ENCODE assay signal across 24 cellular contexts in the genomic region with DNA sequence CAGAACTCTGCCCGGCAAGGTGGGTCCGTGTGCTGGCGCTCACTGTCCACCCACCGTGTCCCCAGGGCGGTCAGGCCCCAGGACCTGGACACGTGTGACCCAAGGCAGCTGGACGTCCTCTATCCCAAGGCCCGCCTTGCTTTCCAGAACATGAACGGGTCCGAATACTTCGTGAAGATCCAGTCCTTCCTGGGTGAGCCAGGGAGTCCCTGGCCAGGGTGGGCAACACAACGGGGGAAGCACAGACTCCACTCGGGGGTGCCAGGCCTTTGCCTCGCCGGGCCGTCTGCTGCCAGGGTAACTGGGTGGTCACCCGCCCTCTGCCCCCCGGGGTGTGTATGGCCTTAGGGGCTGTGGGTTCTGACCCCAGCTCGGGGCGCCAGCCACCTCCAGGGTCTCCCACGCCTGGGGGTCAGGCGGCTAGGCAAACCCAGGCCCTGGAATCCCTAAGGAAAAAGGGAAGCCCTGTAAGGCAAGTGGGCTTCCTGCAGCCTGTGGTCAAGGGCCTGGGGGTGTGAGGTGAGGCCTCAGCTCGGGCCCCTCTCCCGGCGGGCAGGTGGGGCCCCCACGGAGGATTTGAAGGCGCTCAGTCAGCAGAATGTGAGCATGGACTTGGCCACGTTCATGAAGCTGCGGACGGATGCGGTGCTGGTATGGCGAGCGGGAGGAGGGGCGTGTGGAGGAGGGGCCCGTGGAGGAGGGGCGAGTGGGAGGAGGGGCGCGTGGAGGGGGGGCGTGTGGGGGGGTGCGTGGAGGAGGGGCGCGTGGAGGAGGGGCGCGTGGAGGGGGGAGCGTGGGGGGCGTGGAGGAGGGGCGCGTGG. TPM values are rescaled to one million over a fixed set of nuclear protein-coding genes. Genes with fewer than 3 reads are reported as not detected.
"Had no signal": no experiment of that assay in that cellular context is flagged by ENCODE, and none has a peak within 500 bp of the region (broad histone marks: within the 10 kb centered on the region; RNA-seq: fewer than 3 reads in every experiment).

No MANE protein-coding gene starts in this region.

- ATAC-seq: activated CD4-positive, alpha-beta T cell treated with anti-CD3 and anti-CD28 coated beads for 36 hours; activated naive CD4-positive, alpha-beta T cell treated with anti-CD3 and anti-CD28 coated beads, Interleukin-2, amount 50 U/mL, for 72 hours; effector memory CD8-positive, alpha-beta T cell; left colon; lower lobe of right lung; naive thymus-derived CD8-positive, alpha-beta T cell; pancreas; stimulated activated effector memory CD8-positive, alpha-beta T cell treated with anti-CD3 and anti-CD28 coated beads, Interleukin-12 subunit alpha, Interleukin-12 subunit beta, amount 100 ng/mL, for 72 hours; T-cell had no signal

- H3K9me3 ChIP-seq: esophagus squamous epithelium, lower lobe of right lung, pancreas, sigmoid colon, stomach, vagina had no signal

- H3K4me1 Mint-ChIP-seq: activated CD4-positive, alpha-beta T cell treated with anti-CD3 and anti-CD28 coated beads for 36 hours; naive thymus-derived CD8-positive, alpha-beta T cell; stimulated activated effector memory CD8-positive, alpha-beta T cell treated with anti-CD3 and anti-CD28 coated beads, Interleukin-12 subunit alpha, Interleukin-12 subunit beta, amount 100 ng/mL, for 72 hours; T-cell; WTC11 had no signal

- H3K27ac Mint-ChIP-seq: activated CD4-positive, alpha-beta T cell treated with anti-CD3 and anti-CD28 coated beads for 36 hours; activated naive CD4-positive, alpha-beta T cell treated with anti-CD3 and anti-CD28 coated beads, Interleukin-2, amount 50 U/mL, for 72 hours; effector memory CD8-positive, alpha-beta T cell; stimulated activated effector memory CD8-positive, alpha-beta T cell treated with anti-CD3 and anti-CD28 coated beads, Interleukin-12 subunit alpha, Interleukin-12 subunit beta, amount 100 ng/mL, for 72 hours; T-cell had no signal

- H3K27ac ChIP-seq: cardiac muscle cell, esophagus squamous epithelium, lower lobe of right lung, pancreas, sigmoid colon, stomach, vagina had no signal

- DNase-seq: activated CD4-positive, alpha-beta T cell treated with anti-CD3 and anti-CD28 coated beads for 36 hours; activated CD4-positive, alpha-beta T cell treated with anti-CD3 and anti-CD28 coated beads, Interleukin-2, amount 50 U/mL, for 48 hours; activated gamma-delta T cell; amniotic stem cell; effector memory CD8-positive, alpha-beta T cell; esophagus squamous epithelium; left colon; lower lobe of right lung; sigmoid colon; stimulated activated CD4-positive, alpha-beta T cell treated with anti-CD3 and anti-CD28 coated beads, Interleukin-4, amount 100 ng/mL, for 24 hours; stomach; T-cell; trophoblast cell had no signal

- H3K4me1 ChIP-seq: lower lobe of right lung, pancreas, sigmoid colon, stomach, vagina had no signal

- H3K36me3 Mint-ChIP-seq: activated naive CD4-positive, alpha-beta T cell treated with anti-CD3 and anti-CD28 coated beads, Interleukin-2, amount 50 U/mL, for 72 hours; naive thymus-derived CD8-positive, alpha-beta T cell; stimulated activated effector memory CD8-positive, alpha-beta T cell treated with anti-CD3 and anti-CD28 coated beads, Interleukin-12 subunit alpha, Interleukin-12 subunit beta, amount 100 ng/mL, for 72 hours; T-cell; WTC11 had no signal

- FAIRE-seq: islet of Langerhans, pancreas had no signal

- H3K27me3 Mint-ChIP-seq: activated CD4-positive, alpha-beta T cell treated with anti-CD3 and anti-CD28 coated beads for 36 hours; naive thymus-derived CD8-positive, alpha-beta T cell had no signal

- H3K9me3 Mint-ChIP-seq: activated naive CD4-positive, alpha-beta T cell treated with anti-CD3 and anti-CD28 coated beads, Interleukin-2, amount 50 U/mL, for 72 hours; effector memory CD8-positive, alpha-beta T cell; naive thymus-derived CD8-positive, alpha-beta T cell; stimulated activated effector memory CD8-positive, alpha-beta T cell treated with anti-CD3 and anti-CD28 coated beads, Interleukin-12 subunit alpha, Interleukin-12 subunit beta, amount 100 ng/mL, for 72 hours; T-cell; WTC11 had no signal

- H3K4me3 ChIP-seq: cardiac muscle cell, esophagus squamous epithelium, lower lobe of right lung, pancreas, sigmoid colon, stomach, vagina had no signal

- H3K4me3 Mint-ChIP-seq: activated CD4-positive, alpha-beta T cell treated with anti-CD3 and anti-CD28 coated beads for 36 hours; effector memory CD8-positive, alpha-beta T cell; naive thymus-derived CD8-positive, alpha-beta T cell; stimulated activated effector memory CD8-positive, alpha-beta T cell treated with anti-CD3 and anti-CD28 coated beads, Interleukin-12 subunit alpha, Interleukin-12 subunit beta, amount 100 ng/mL, for 72 hours; T-cell; WTC11 had no signal

RNA-seq across cellular contexts. Expression of gene MSLN, which starts 6.5 kb away (rescaled TPM):
- total RNA-seq: activated CD4-positive, alpha-beta T cell treated with anti-CD3 and anti-CD28 coated beads for 36 hours; activated naive CD4-positive, alpha-beta T cell treated with anti-CD3 and anti-CD28 coated beads, Interleukin-2, amount 50 U/mL, for 72 hours; mesenteric fat pad; naive thymus-derived CD8-positive, alpha-beta T cell; temporal lobe; vagina had no signal
- polyA plus RNA-seq: cardiac muscle cell; naive thymus-derived CD8-positive, alpha-beta T cell had no signal

RNA-seq across cellular contexts. Expression of gene GNG13, which starts 33.5 kb away (rescaled TPM):
- total RNA-seq: activated CD4-positive, alpha-beta T cell treated with anti-CD3 and anti-CD28 coated beads for 36 hours; activated naive CD4-positive, alpha-beta T cell treated with anti-CD3 and anti-CD28 coated beads, Interleukin-2, amount 50 U/mL, for 72 hours; cardiac muscle cell; dermis microvascular lymphatic vessel endothelial cell; esophagus squamous epithelium; lower lobe of right lung; mesenteric fat pad; naive thymus-derived CD8-positive, alpha-beta T cell; pancreas; sigmoid colon; stomach; T-cell; temporal lobe; vagina; WTC11 had no signal
- polyA plus RNA-seq: naive thymus-derived CD8-positive, alpha-beta T cell; pancreas; stomach had no signal
